In genomic region chr2:214574077-214574775, GRCh38 we compare ENCODE assay signal across 18 cellular contexts.
DNase-seq lines count a peak whose midpoint lies in the region; ATAC-seq, FAIRE-seq and TF ChIP-seq lines count a peak whose summit lies in the region.
"Had no signal": no experiment of that assay in that cellular context is flagged by ENCODE, and none has a peak within 500 bp of the region (broad histone marks: within the 10 kb centered on the region; RNA-seq: fewer than 3 reads in every experiment).

No MANE protein-coding gene starts in this region.

- SMC1A ChIA-PET in GM12878 (lab: Charles Lee; ENCODE audit: uncharacterized antibody, unreplicated experiment), result interaction anchor here (0.6 to 1.2 kb wide), 2 partner anchors 13 to 293 kb away, joined by 3 to 4 read pairs; no protein-coding TSS in a partner anchor

- TF ChIP-seq RAD21 in Ishikawa (IDR thresholded peaks at IDR 0.05; ENCODE audit: low read depth) (no peak), GM12878 (IDR thresholded peaks at IDR 0.05; ENCODE audit: insufficient read depth, low read depth, low read length) (no peak)

- no peak for TF ChIP-seq CTCF in GM12878 (IDR thresholded peaks at IDR 0.05 in 2 of 3, conservative IDR thresholded peaks at IDR 0.05 in 1 of 3; ENCODE audit: control insufficient read depth in 2 of 3, extremely low read depth in 1 of 3, insufficient read depth in 1 of 3, low read depth in 3 of 3, low read length in 3 of 3)
- TF ChIP-seq CTCF in parathyroid adenoma (IDR thresholded peaks at IDR 0.05), result no peak
- no peak for TF ChIP-seq CTCF in WTC11 (IDR thresholded peaks at IDR 0.05)
- TF ChIP-seq CTCF in brain microvascular endothelial cell (IDR thresholded peaks at IDR 0.05; ENCODE audit: low read depth, low read length, missing control alignments), result no peak

- H3K36me3 ChIP-seq in GM12878 (ENCODE audit: control insufficient read depth in 2 of 2, insufficient read depth in 2 of 2, low read length in 1 of 2) (no peaks in the 10 kb centered on the region), parathyroid adenoma (ENCODE audit: control insufficient read depth, insufficient read depth, low read length) (no peaks in the 10 kb centered on the region), brain microvascular endothelial cell (replicated peaks) (no peaks in the 10 kb centered on the region)
- H3K36me3 ChIP-seq: right atrium auricular region had no signal

- POLR2A ChIA-PET in GM12878 (lab: Charles Lee) (no interaction called here), WTC11 (lab: Charles Lee) (no interaction called here)

- peaks cover 5% of the 10 kb centered on the region; the same call in 1 of the 2 replicates for H3K9me3 Mint-ChIP-seq in WTC11
- H3K9me3 Mint-ChIP-seq: activated naive CD8-positive, alpha-beta T cell treated with anti-CD3 and anti-CD28 coated beads, Interleukin-2, amount 10 ng/mL, durations not matched to agents 7 days and 5 days; activated T-helper 1 cell treated with anti-CD3 and anti-CD28 coated beads, Interleukin-12 subunit alpha, Interleukin-12 subunit beta, Interleukin-2, Interleukin-4 antibody, amounts not matched to agents 30 ng/mL and 10 ng/mL and 1 ng/mL, durations not matched to agents 14 hours and 24 hours and 36 hours had no signal

- BruUV-seq in GM12878 (replicated peaks; lab: Mats Ljungman, UMichigan), result no TSS peak

- H3K9ac ChIP-seq in GM12878 (ENCODE audit: control insufficient read depth, insufficient read depth, low read length), result no peak overlapping the region
- H3K9ac ChIP-seq in parathyroid adenoma, result no peak overlapping the region

- H3K27ac ChIP-seq in GM12878 (ENCODE audit: control insufficient read depth, insufficient read depth) (no peak overlapping the region), parathyroid adenoma (no peak overlapping the region), brain microvascular endothelial cell (no peak overlapping the region)
- H3K27ac ChIP-seq: right atrium auricular region had no signal

- WGBS in GM12878 (ENCODE audit: insufficient coverage, insufficient replicate concordance, low lambda C conversion rate, missing lambda C conversion rate), result 82% methylated on average over 3 of the region's 3 CpGs

- CTCF ChIA-PET in GM12878 (lab: Yijun Ruan, JAX) (interaction anchor here (0.6 to 1.4 kb wide), 2 partner anchors 13 to 399 kb away, joined by 3 to 4 read pairs; no protein-coding TSS in a partner anchor), WTC11 (lab: Charles Lee) (interaction anchor here (1.2 kb wide), 1 partner anchor 13 kb away, joined by 3 read pairs; no protein-coding TSS in a partner anchor)

- H2AFZ ChIP-seq in GM12878 (ENCODE audit: control insufficient read depth, low read depth, low read length), result no peak overlapping the region
- H2AFZ ChIP-seq in parathyroid adenoma, result peak overlapping the region; percentile 16

- no peaks in the 10 kb centered on the region for H3K27me3 ChIP-seq in GM12878 (replicated peaks in 1 of 2; ENCODE audit: control insufficient read depth in 2 of 2, insufficient read depth in 2 of 2, low read length in 1 of 2)
- no peaks in the 10 kb centered on the region for H3K27me3 ChIP-seq in parathyroid adenoma (ENCODE audit: control insufficient read depth, insufficient read depth, low read length)
- H3K27me3 ChIP-seq in brain microvascular endothelial cell (replicated peaks), result no peaks in the 10 kb centered on the region
- H3K27me3 ChIP-seq: right atrium auricular region had no signal

- no peak for TF ChIP-seq EP300 in Ishikawa (IDR thresholded peaks at IDR 0.05; ENCODE audit: borderline replicate concordance)
- no peak for TF ChIP-seq EP300 in GM12878 (IDR thresholded peaks at IDR 0.05; ENCODE audit: borderline replicate concordance in 1 of 2, control insufficient read depth in 1 of 2, low read depth in 2 of 2, low read length in 2 of 2)

- DNase-seq in DMS79 (lab: John Stamatoyannopoulos, UW) (peak; percentile 72), GM12878 (ENCODE audit: low read depth, low spot score) (no peak), cerebellum (ENCODE audit: low spot score) (no peak), WTC11 (ENCODE audit: low spot score) (no peak), Right ventricle myocardium inferior (ENCODE audit: missing footprints) (no peak), brain microvascular endothelial cell (no peak)
- DNase-seq: activated CD4-positive, CD25-positive, alpha-beta regulatory T cell; activated CD8-positive, alpha-beta memory T cell treated with anti-CD3 and anti-CD28 coated beads for 24 hours; activated naive CD8-positive, alpha-beta T cell treated with anti-CD3 and anti-CD28 coated beads, Interleukin-2, amount 10 ng/mL, durations not matched to agents 7 days and 5 days; effector CD4-positive, alpha-beta T cell; NCI-H1092 treated with DMSO at 0.1 percent for 48 hours; T-helper 17 cell had no signal

- H3K4me1 ChIP-seq in GM12878 (ENCODE audit: control insufficient read depth, insufficient read depth, low read length), result no peaks in the 10 kb centered on the region
- peaks cover 6% of the 10 kb centered on the region for H3K4me1 ChIP-seq in parathyroid adenoma
- H3K4me1 ChIP-seq: right atrium auricular region had no signal

- RAD21 ChIA-PET in GM12878 (lab: Charles Lee; ENCODE audit: unreplicated experiment), result no interaction called here

- peak; percentile 85 for ATAC-seq in GM12878
- no peak for ATAC-seq in WTC11
- no peak for ATAC-seq in Right ventricle myocardium inferior
- ATAC-seq: T-helper 17 cell had no signal

- FAIRE-seq in GM12878 (lab: Jason Lieb, UNC), result peak; percentile 18
- FAIRE-seq: bronchial epithelial cell, H54 had no signal

- H3K4me3 Mint-ChIP-seq in WTC11, result no peak overlapping the region
- H3K4me3 Mint-ChIP-seq: activated naive CD8-positive, alpha-beta T cell treated with anti-CD3 and anti-CD28 coated beads, Interleukin-2, amount 10 ng/mL, durations not matched to agents 7 days and 5 days; activated T-helper 1 cell treated with anti-CD3 and anti-CD28 coated beads, Interleukin-12 subunit alpha, Interleukin-12 subunit beta, Interleukin-2, Interleukin-4 antibody, amounts not matched to agents 30 ng/mL and 10 ng/mL and 1 ng/mL, durations not matched to agents 14 hours and 24 hours and 36 hours; T-helper 17 cell had no signal

- no peak for TF ChIP-seq POLR2A in GM12878 (IDR thresholded peaks at IDR 0.05; ENCODE audit: low read depth, low read length)

- H3K79me2 ChIP-seq in GM12878 (ENCODE audit: control insufficient read depth, insufficient read depth, low read length) (no peaks in the 10 kb centered on the region), parathyroid adenoma (no peaks in the 10 kb centered on the region)

- intact Hi-C loops in GM12878 (cut with micrococcal nuclease; ENCODE audit: unreplicated experiment) (no loop called here), Right ventricle myocardium inferior (cut with DNase I) (no loop called here)

- H3K9me3 ChIP-seq in GM12878 (replicated peaks; ENCODE audit: control insufficient read depth, insufficient read depth, low read length) (no peaks in the 10 kb centered on the region; the same call in 2 of the 3 replicates), parathyroid adenoma (ENCODE audit: control insufficient read depth, low read length) (no peaks in the 10 kb centered on the region)
- H3K9me3 ChIP-seq: right atrium auricular region had no signal

- no peaks in the 10 kb centered on the region; the same call in 1 of the 2 replicates for H3K27me3 Mint-ChIP-seq in WTC11 (ENCODE audit: low read depth)

- H3K4me1 Mint-ChIP-seq in WTC11, result peaks cover 10% of the 10 kb centered on the region

- no peak overlapping the region for H3K4me3 ChIP-seq in GM12878
- no peak overlapping the region for H3K4me3 ChIP-seq in parathyroid adenoma (ENCODE audit: low read depth, low read length)
- no peak overlapping the region for H3K4me3 ChIP-seq in brain microvascular endothelial cell (ENCODE audit: low read depth, low read length)
- H3K4me3 ChIP-seq: right atrium auricular region had no signal

- in situ Hi-C loops in GM12878 (cut with MboI) (no loop called here), brain microvascular endothelial cell (cut with HindIII; ENCODE audit: low pct_ligation_motif_present, low sequenced_read_pairs) (no loop called here)

- H4K20me1 ChIP-seq in GM12878 (ENCODE audit: control insufficient read depth, insufficient read depth), result no peaks in the 10 kb centered on the region

- H3K27ac Mint-ChIP-seq in WTC11, result no peak overlapping the region
- H3K27ac Mint-ChIP-seq: activated naive CD8-positive, alpha-beta T cell treated with anti-CD3 and anti-CD28 coated beads, Interleukin-2, amount 10 ng/mL, durations not matched to agents 7 days and 5 days; activated T-helper 1 cell treated with anti-CD3 and anti-CD28 coated beads, Interleukin-12 subunit alpha, Interleukin-12 subunit beta, Interleukin-2, Interleukin-4 antibody, amounts not matched to agents 30 ng/mL and 10 ng/mL and 1 ng/mL, durations not matched to agents 14 hours and 24 hours and 36 hours; T-helper 17 cell had no signal

- H3K36me3 Mint-ChIP-seq in WTC11, result no peaks in the 10 kb centered on the region
- H3K36me3 Mint-ChIP-seq: activated naive CD8-positive, alpha-beta T cell treated with anti-CD3 and anti-CD28 coated beads, Interleukin-2, amount 10 ng/mL, durations not matched to agents 7 days and 5 days had no signal

- H3K4me2 ChIP-seq in GM12878 (ENCODE audit: control insufficient read depth, insufficient read depth), result no peak overlapping the region
- no peak overlapping the region for H3K4me2 ChIP-seq in parathyroid adenoma (ENCODE audit: low read length)

TF ChIP-seq in Ishikawa, 13 proteins besides CTCF, POLR2A, EP300 and RAD21 (continues in another document):
- TF ChIP-seq TEAD4 (IDR thresholded peaks at IDR 0.05), result 0 out of 2 replicates have a peak, but pooled peaks have one; percentile 5

TF ChIP-seq in GM12878, 131 proteins besides CTCF, POLR2A, EP300 and RAD21:
- TF ChIP-seq BMI1 (IDR thresholded peaks at IDR 0.05; ENCODE audit: borderline replicate concordance) (no peak), TBL1XR1 (IDR thresholded peaks at IDR 0.05; ENCODE audit: low read depth, low read length) (no peak)

TF ChIP-seq in WTC11, 78 proteins besides CTCF, POLR2A, EP300 and RAD21 (continues in another document):
- TF ChIP-seq FOXJ3 (CRISPR knock-in tag; IDR thresholded peaks at IDR 0.05; ENCODE audit: borderline replicate concordance) (no peak), ZBTB21 (CRISPR knock-in tag; IDR thresholded peaks at IDR 0.05; ENCODE audit: borderline replicate concordance) (no peak), ZNF671 (CRISPR knock-in tag; IDR thresholded peaks at IDR 0.05) (no peak), ZNF396 (CRISPR knock-in tag; IDR thresholded peaks at IDR 0.05; ENCODE audit: borderline replicate concordance) (no peak), ELF4 (CRISPR knock-in tag; IDR thresholded peaks at IDR 0.05; ENCODE audit: low read depth) (no peak)
- TF ChIP-seq, protein P1, sequence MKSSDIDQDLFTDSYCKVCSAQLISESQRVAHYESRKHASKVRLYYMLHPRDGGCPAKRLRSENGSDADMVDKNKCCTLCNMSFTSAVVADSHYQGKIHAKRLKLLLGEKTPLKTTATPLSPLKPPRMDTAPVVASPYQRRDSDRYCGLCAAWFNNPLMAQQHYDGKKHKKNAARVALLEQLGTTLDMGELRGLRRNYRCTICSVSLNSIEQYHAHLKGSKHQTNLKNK (CRISPR knock-in tag; IDR thresholded peaks at IDR 0.05), result no peak
